1 cellular context compared by ENCODE assay signal in the genomic region with DNA sequence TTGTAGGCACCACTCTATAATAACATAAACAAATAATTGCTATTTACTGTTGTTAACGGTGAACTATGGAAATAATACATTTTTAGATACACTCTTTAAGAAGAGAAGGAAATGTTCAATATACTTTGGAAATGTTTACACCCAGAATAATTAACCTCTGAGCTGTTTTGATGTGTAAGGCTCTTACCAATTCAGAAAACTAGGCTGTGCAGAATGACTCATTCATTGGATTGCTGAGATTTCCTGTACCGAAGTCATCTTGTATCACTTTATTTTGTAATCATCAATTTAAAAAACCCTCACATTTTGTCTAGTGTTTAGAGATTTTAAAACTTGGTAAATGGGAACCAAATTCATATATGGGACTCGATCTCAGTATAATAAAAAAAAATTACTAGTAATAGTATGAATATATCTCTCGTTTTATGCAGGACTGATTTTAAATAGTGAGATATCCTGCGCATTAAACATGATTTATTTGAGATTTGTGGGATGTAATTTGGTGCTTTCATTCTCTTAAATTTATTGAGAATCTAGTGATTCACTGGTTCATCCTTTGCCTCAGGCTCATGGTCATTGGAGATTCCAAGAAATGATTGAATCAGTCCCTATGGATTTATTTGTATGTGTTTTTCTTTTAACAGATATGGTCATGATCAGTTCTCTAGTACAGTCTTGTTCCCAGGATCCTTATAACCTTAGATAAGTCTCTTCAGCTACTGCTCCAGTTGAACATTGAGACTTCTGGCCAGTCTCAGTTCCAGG.
TF ChIP-seq lines count a peak whose summit lies in the region.

No MANE protein-coding gene starts in this region.

TF ChIP-seq in IMR-90, 13 proteins besides CTCF, POLR2A, EP300 and RAD21:
- TF ChIP-seq FOS (IDR thresholded peaks at IDR 0.05; ENCODE audit: low read depth, low read length) (peak; percentile 92), MAFK (IDR thresholded peaks at IDR 0.05; ENCODE audit: low read depth, low read length) (peak; percentile 38; the same call in 1 of the 2 replicates), CEBPB (IDR thresholded peaks at IDR 0.05; ENCODE audit: low read depth, low read length) (peak; percentile 76), BHLHE40 (IDR thresholded peaks at IDR 0.05; ENCODE audit: low read depth, low read length) (0 out of 2 replicates have a peak, but pooled peaks have one; percentile 7), MAZ (IDR thresholded peaks at IDR 0.05; ENCODE audit: borderline replicate concordance, low read depth, low read length) (no peak), NFE2L2 (IDR thresholded peaks at IDR 0.05; ENCODE audit: low read depth, low read length) (no peak)
